ENCODE assay signal across 8 cellular contexts in the genomic region with DNA sequence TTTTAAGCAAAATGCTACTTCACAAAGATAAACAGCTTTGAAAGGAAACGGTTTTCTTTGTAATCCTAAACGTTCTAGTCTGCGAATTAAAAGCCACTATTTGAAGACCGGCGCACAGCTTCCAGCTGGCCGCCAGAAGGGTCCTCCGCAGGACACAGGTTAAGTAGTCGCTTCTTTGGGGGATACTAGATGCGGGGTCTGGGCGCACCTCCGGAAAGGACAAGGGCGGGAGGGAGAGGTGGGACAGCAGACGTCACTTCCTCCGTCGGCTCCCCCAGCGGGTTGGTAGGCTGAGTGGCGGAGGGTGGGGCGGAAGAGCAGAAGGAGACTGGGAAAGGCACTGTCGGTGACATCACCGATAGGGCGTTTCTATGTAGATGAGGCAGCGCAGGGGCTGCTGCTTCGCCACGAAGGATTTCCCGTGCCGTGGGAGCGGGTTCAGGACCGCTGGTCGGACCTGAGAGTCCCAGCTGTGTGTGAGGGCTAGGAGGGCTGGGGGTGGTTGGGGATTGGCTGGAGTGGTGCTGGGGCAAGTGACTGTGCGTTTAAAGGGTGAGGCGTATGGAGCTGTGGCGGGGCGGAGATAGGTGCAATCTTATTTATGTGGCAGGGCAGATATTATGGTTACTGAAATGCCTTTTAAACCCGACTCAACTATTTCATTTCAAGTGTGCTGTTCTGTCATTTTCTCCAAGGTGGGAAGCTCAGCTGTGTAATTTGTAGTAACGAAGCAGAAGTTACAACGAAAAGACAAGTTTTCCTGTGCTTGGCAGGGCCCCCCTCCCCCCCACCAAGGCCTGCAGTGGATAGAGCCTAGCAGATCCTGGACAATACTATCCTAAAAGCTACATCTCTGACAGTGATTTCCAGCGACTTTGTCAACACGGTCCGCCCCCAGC.
DNase-seq lines count a peak whose midpoint lies in the region; ATAC-seq and TF ChIP-seq lines count a peak whose summit lies in the region.
"Not testable (repeated sequence)": the region's sequence is repeated elsewhere in the genome, so short reads cannot be mapped to it uniquely, and the experiment has no call there.

No MANE protein-coding gene starts in this region.

- H3K27ac ChIP-seq in breast epithelium (peak overlapping the region; percentile 94 to 95), iPS-18a (ENCODE audit: low read length) (peak overlapping the region; percentile 64), sigmoid colon (peak overlapping the region; percentile 88 to 93 (median 91))

- TF ChIP-seq POLR2A in breast epithelium (IDR thresholded peaks at IDR 0.05) = peak; percentile 79
- TF ChIP-seq POLR2A in sigmoid colon (IDR thresholded peaks at IDR 0.05) = peak; percentile 77 to 96

- H3K27me3 ChIP-seq in breast epithelium; iPS-18a (ENCODE audit: control insufficient read depth, insufficient read depth, low read length); sigmoid colon: not testable (repeated sequence)

- intact Hi-C loops in breast epithelium (cut with DNase I; ENCODE audit: low total_unique reads); sigmoid colon (cut with DNase I): not testable (repeated sequence)

- not testable (repeated sequence) for H3K9me3 ChIP-seq in breast epithelium; iPS-18a (ENCODE audit: control insufficient read depth, low read depth, low read length); sigmoid colon

- WGBS in sigmoid colon, 2 donors = 1% methylated on average over 30 of the region's 39 CpGs

- peak; percentile 88 for DNase-seq in Ammon's horn (ENCODE audit: low spot score)
- peak; percentile 50 for DNase-seq in NCI-H2171 (lab: John Stamatoyannopoulos, UW)
- peak; percentile 76 for DNase-seq in UCSD-AML1 (lab: John Stamatoyannopoulos, UW; ENCODE audit: unreplicated experiment)
- DNase-seq in breast epithelium (ENCODE audit: low spot score in 2 of 2) = peak; percentile 75 to 88
- peak; percentile 93 for DNase-seq in sigmoid colon

- not testable (repeated sequence) for H3K4me1 ChIP-seq in breast epithelium; iPS-18a (ENCODE audit: control insufficient read depth, low read depth, low read length); sigmoid colon

- TF ChIP-seq EP300 in sigmoid colon (IDR thresholded peaks at IDR 0.05) = not testable (repeated sequence)

- peak overlapping the region; percentile 74 for H3K9ac ChIP-seq in iPS-18a (ENCODE audit: low read length)

- not testable (repeated sequence) for H3K36me3 ChIP-seq in breast epithelium; iPS-18a (ENCODE audit: control insufficient read depth, low read depth, low read length); sigmoid colon

- H3K4me3 ChIP-seq in breast epithelium (peak overlapping the region; percentile 46 to 68 (median 58)), iPS-18a (ENCODE audit: low read length) (peak overlapping the region; percentile 42), sigmoid colon (peak overlapping the region; percentile 37 to 58 (median 51))

- TF ChIP-seq CTCF in breast epithelium (IDR thresholded peaks at IDR 0.05) = peak in 1 of 3 donors; percentile 29
- TF ChIP-seq CTCF in sigmoid colon (IDR thresholded peaks at IDR 0.05) = not testable (repeated sequence)

- ATAC-seq in GM19025 (IDR thresholded peaks at IDR 0.05; ENCODE audit: low read depth, unreplicated experiment) = peak; percentile 92
- peak; percentile 90 for ATAC-seq in HG03139 (IDR thresholded peaks at IDR 0.05; ENCODE audit: unreplicated experiment)

Comparison
In these comparisons a context has a peak if more than half of its experiments do, and no peak if none do; other contexts are left out.
1. Peak in every context shown above with its lines: DNase-seq, ATAC-seq, H3K4me3 ChIP-seq and H3K27ac ChIP-seq.